In the genomic region with DNA sequence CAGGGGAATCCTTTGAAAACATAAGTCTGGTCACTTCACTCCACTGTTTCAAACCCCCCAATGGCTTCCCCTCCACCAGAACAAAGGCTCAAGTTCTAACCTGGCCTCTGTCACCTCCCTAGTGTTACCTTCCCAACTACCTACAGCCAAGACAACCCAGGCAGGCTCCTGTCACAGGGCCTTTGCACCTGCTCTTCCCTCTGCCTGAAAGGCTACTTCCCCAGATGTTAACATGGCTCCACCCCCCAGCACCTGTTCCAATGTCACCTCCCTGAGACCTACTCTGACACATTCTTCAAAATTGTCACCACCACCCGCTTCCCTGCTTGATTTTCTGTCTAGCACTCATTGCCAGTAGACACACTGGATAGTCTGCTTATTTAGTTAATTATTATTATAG, we compare ENCODE assay signal across 7 cellular contexts.
"Had no signal": no experiment of that assay in that cellular context is flagged by ENCODE, and none has a peak within 500 bp of the region (broad histone marks: within the 10 kb centered on the region; RNA-seq: fewer than 3 reads in every experiment).

No MANE protein-coding gene starts in this region.

- H3K4me1 Mint-ChIP-seq: GM23338 had no signal

- H3K27ac Mint-ChIP-seq: GM23338, H9, HFFc6 had no signal

- H3K4me3 ChIP-seq: GM23338, K562 had no signal

- DNase-seq: H9, HCEC 1CT, HFFc6, IMR-90, KG1 had no signal

- H3K9me3 Mint-ChIP-seq: GM23338, H9, HFFc6 had no signal

- ATAC-seq: GM23338, K562 had no signal

- H3K4me3 Mint-ChIP-seq: GM23338, H9, HFFc6 had no signal
